In genomic region chr4:174402470-174403176, GRCh38 we compare ENCODE assay signal across 1 cellular context.
TF ChIP-seq lines count a peak whose summit lies in the region.

No MANE protein-coding gene starts in this region.

TF ChIP-seq in H1, 55 proteins besides CTCF, POLR2A, EP300 and RAD21:
- no peak for TF ChIP-seq CHD7 (IDR thresholded peaks at IDR 0.05; ENCODE audit: insufficient replicate concordance, low read length)
- no peak for TF ChIP-seq ASH2L (IDR thresholded peaks at IDR 0.05; ENCODE audit: low read length)
- no peak for TF ChIP-seq POU5F1 (IDR thresholded peaks at IDR 0.05; ENCODE audit: low read depth, low read length)
- TF ChIP-seq SP2 (IDR thresholded peaks at IDR 0.05; ENCODE audit: low read length), result no peak
- TF ChIP-seq BCL11A (IDR thresholded peaks at IDR 0.05; ENCODE audit: low read depth in 2 of 2, low read length in 2 of 2), result no peak
- TF ChIP-seq RBBP5 (IDR thresholded peaks at IDR 0.05; ENCODE audit: borderline replicate concordance, low read depth, low read length), result no peak
- TF ChIP-seq KDM4A (IDR thresholded peaks at IDR 0.05; ENCODE audit: low read depth, low read length, severe bottlenecking), result no peak
- TF ChIP-seq GABPA (IDR thresholded peaks at IDR 0.05; ENCODE audit: borderline replicate concordance, insufficient read depth, low read length), result no peak
- no peak for TF ChIP-seq EZH2 (IDR thresholded peaks at IDR 0.05; ENCODE audit: low read depth, low read length, severe bottlenecking)
